ENCODE assay signal across 1 cellular context in genomic region chr16:11084484-11085024, GRCh38.
TF ChIP-seq lines count a peak whose summit lies in the region.

No MANE protein-coding gene starts in this region.

TF ChIP-seq in SK-N-SH treated with all-trans-retinoic acid at 6 μM for 48 hours, 23 proteins besides CTCF, POLR2A, EP300 and RAD21 (continued from another document):
- no peak for TF ChIP-seq CSRNP3 (CRISPR knock-in tag; IDR thresholded peaks at IDR 0.05)
